ENCODE assay signal across 14 cellular contexts in the genomic region with DNA sequence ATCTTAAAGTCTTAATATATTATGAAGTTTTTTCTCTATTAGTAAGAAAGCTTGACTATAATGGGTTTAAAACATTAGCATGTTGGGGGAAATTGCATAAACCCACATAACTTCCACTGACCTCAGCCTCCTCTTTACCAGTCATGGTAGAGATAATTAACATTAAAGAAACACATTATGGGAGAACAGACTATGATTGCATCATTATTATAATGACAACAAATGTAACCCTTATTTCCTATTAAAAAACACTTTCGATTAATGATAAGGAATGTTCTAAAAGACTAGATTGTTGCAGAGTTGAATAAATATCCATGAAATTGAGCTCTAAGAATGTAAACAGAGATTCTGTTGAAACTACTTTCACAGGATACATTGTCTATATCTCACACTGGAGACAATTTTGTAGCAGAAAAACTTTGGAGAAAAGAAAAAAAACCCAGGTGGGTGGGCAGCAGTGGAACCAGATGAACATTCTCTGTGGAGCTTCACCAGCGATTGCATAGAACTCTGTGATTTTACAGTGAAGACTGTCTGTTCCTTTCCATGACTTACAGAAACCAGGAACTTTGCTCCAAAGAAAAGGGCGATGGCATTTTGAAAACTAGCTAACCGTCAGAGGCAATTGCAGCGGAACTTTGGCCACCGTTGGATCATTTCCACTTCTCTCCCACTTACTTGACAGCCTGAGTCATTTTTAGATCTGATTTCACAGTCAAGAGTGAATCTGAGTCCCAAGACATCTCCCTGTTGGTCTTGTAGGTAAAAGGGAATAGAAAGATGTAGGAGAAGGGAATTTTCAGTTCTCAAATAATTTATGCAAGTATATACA. TPM values are rescaled to one million over a fixed set of nuclear protein-coding genes. Genes with fewer than 3 reads are reported as not detected.
A peak's percentile ranks its signal among the peaks of the same experiment; 100 is the strongest.
DNase-seq lines count a peak whose midpoint lies in the region; ATAC-seq and TF ChIP-seq lines count a peak whose summit lies in the region.
"Had no signal": no experiment of that assay in that cellular context is flagged by ENCODE, and none has a peak within 500 bp of the region (broad histone marks: within the 10 kb centered on the region; RNA-seq: fewer than 3 reads in every experiment).

No MANE protein-coding gene starts in this region.

- no peaks in the 10 kb centered on the region for H3K4me1 Mint-ChIP-seq in activated naive CD4-positive, alpha-beta T cell treated with anti-CD3 and anti-CD28 coated beads for 36 hours (ENCODE audit: low read depth)

- no peaks in the 10 kb centered on the region for H3K9me3 Mint-ChIP-seq in activated naive CD4-positive, alpha-beta T cell treated with anti-CD3 and anti-CD28 coated beads for 36 hours
- H3K9me3 Mint-ChIP-seq: T-helper 2 cell treated with Interferon-gamma antibody and Interleukin-4, amounts not matched to agents 5 μg/mL and 100 μg/mL, for 36 hours had no signal

- TF ChIP-seq CTCF in WI38 (IDR thresholded peaks at IDR 0.05; ENCODE audit: low read depth, low read length) = no peak

- no peak overlapping the region for H3K27ac Mint-ChIP-seq in activated naive CD4-positive, alpha-beta T cell treated with anti-CD3 and anti-CD28 coated beads for 36 hours
- H3K27ac Mint-ChIP-seq: activated CD8-positive, alpha-beta memory T cell treated with anti-CD3 and anti-CD28 coated beads, Interleukin-2, amount 10 ng/mL, durations not matched to agents 7 days and 5 days; T-helper 2 cell treated with Interferon-gamma antibody and Interleukin-4, amounts not matched to agents 5 μg/mL and 100 μg/mL, for 36 hours had no signal

- no peak overlapping the region for H3K4me3 Mint-ChIP-seq in activated naive CD4-positive, alpha-beta T cell treated with anti-CD3 and anti-CD28 coated beads for 36 hours
- H3K4me3 Mint-ChIP-seq: activated CD8-positive, alpha-beta memory T cell treated with anti-CD3 and anti-CD28 coated beads, Interleukin-2, amount 10 ng/mL, durations not matched to agents 7 days and 5 days; nephron progenitor cell; T-helper 2 cell treated with Interferon-gamma antibody and Interleukin-4, amounts not matched to agents 5 μg/mL and 100 μg/mL, for 36 hours had no signal

- H3K27me3 Mint-ChIP-seq in activated naive CD4-positive, alpha-beta T cell treated with anti-CD3 and anti-CD28 coated beads for 36 hours (ENCODE audit: low read depth) = no peaks in the 10 kb centered on the region

- no peaks in the 10 kb centered on the region for H3K27me3 ChIP-seq in subcutaneous abdominal adipose tissue (ENCODE audit: control insufficient read depth in 5 of 5, insufficient read depth in 4 of 5, low read length in 5 of 5)

- peak overlapping the region; percentile 94 for H3K27ac ChIP-seq in subcutaneous abdominal adipose tissue (ENCODE audit: low read depth, low read length)

- no peak for ATAC-seq in GM19324 (IDR thresholded peaks at IDR 0.05; ENCODE audit: low FRiP score, unreplicated experiment)
- ATAC-seq: activated CD8-positive, alpha-beta memory T cell treated with anti-CD3 and anti-CD28 coated beads, Interleukin-2, amount 10 ng/mL, durations not matched to agents 7 days and 5 days; stimulated activated naive CD8-positive, alpha-beta T cell treated with anti-CD3 and anti-CD28 coated beads, Interleukin-15, Interleukin-2, amounts not matched to agents 100 U/mL and 50 U/mL, for 24 hours had no signal

- H3K36me3 ChIP-seq in subcutaneous abdominal adipose tissue (ENCODE audit: control insufficient read depth in 5 of 5, insufficient read depth in 5 of 5, low read length in 5 of 5) = no peaks in the 10 kb centered on the region

- peak overlapping the region; percentile 20 for H3K4me3 ChIP-seq in WI38 (ENCODE audit: low read depth, low read length)
- H3K4me3 ChIP-seq in subcutaneous abdominal adipose tissue (ENCODE audit: low read depth in 1 of 5, low read length in 5 of 5) = peak overlapping the region in 1 of 5 donors; percentile 22

- H3K9me3 ChIP-seq in subcutaneous abdominal adipose tissue (ENCODE audit: control insufficient read depth in 5 of 5, low read length in 5 of 5) = no peaks in the 10 kb centered on the region

- no peaks in the 10 kb centered on the region for H3K36me3 Mint-ChIP-seq in activated naive CD4-positive, alpha-beta T cell treated with anti-CD3 and anti-CD28 coated beads for 36 hours (ENCODE audit: low read depth)
- H3K36me3 Mint-ChIP-seq: activated CD8-positive, alpha-beta memory T cell treated with anti-CD3 and anti-CD28 coated beads, Interleukin-2, amount 10 ng/mL, durations not matched to agents 7 days and 5 days had no signal

- peak; percentile 78 for DNase-seq in M059J (ENCODE audit: low read depth)
- peak; percentile 48 for DNase-seq in kidney tubule cell (ENCODE audit: low spot score)
- DNase-seq in activated naive CD4-positive, alpha-beta T cell treated with anti-CD3 and anti-CD28 coated beads for 36 hours = no peak
- DNase-seq in NCI-H146 treated with DMSO at 0.1 percent for 48 hours (lab: John Stamatoyannopoulos, UW; ENCODE audit: unreplicated experiment) = no peak
- DNase-seq: activated CD8-positive, alpha-beta memory T cell treated with anti-CD3 and anti-CD28 coated beads, Interleukin-2, amount 10 ng/mL, durations not matched to agents 7 days and 5 days; effector memory CD4-positive, alpha-beta T cell; NCI-H1105 treated with DMSO at 0.1 percent for 48 hours; NCI-H82; nephron progenitor cell; stimulated activated naive CD8-positive, alpha-beta T cell treated with anti-CD3 and anti-CD28 coated beads, Interleukin-15, Interleukin-2, amounts not matched to agents 100 U/mL and 50 U/mL, for 24 hours had no signal

- CTCF ChIA-PET in activated naive CD4-positive, alpha-beta T cell treated with anti-CD3 and anti-CD28 coated beads for 36 hours (lab: Charles Lee) = interaction anchor here (0.7 to 1.1 kb wide), 2 partner anchors 14 to 103 kb away, joined by 3 to 4 read pairs; no protein-coding TSS in a partner anchor

- intact Hi-C loops in activated naive CD4-positive, alpha-beta T cell treated with anti-CD3 and anti-CD28 coated beads for 36 hours (cut with micrococcal nuclease) = no loop called here

- H3K9ac ChIP-seq in subcutaneous abdominal adipose tissue (ENCODE audit: low read length in 5 of 5) = peak overlapping the region in 2 of 5 donors; percentile 43 to 61

- H3K4me1 ChIP-seq in subcutaneous abdominal adipose tissue (ENCODE audit: control insufficient read depth in 5 of 5, insufficient read depth in 5 of 5, low read length in 5 of 5) = peaks cover 0 to 61% (median 40%) of the 10 kb centered on the region in 5 donors

RNA-seq across cellular contexts. Expression of a gene that starts 21.0 kb away (rescaled TPM):
- total RNA-seq in M059J (2014; rRNA removed; shearing (Covaris generic)) = 103 and 104 TPM in 2 replicates
- total RNA-seq in activated naive CD4-positive, alpha-beta T cell treated with anti-CD3 and anti-CD28 coated beads for 36 hours = 100 to 1,000 TPM; 108 to 111 TPM

RNA-seq across cellular contexts. Expression of a gene that starts 47.5 kb away (rescaled TPM):
- 25.6 and 31.6 TPM in 2 replicates for total RNA-seq in M059J (2014; rRNA removed; shearing (Covaris generic))
- 100 to 1,000 TPM; 119 to 126 TPM for total RNA-seq in activated naive CD4-positive, alpha-beta T cell treated with anti-CD3 and anti-CD28 coated beads for 36 hours

Comparison
In these comparisons a context has a peak if more than half of its experiments do, and no peak if none do; other contexts are left out.
1. DNase-seq: peak in M059J (single experiment) and kidney tubule cell (single experiment); none in activated naive CD4-positive, alpha-beta T cell treated with anti-CD3 and anti-CD28 coated beads for 36 hours (single experiment) and NCI-H146 treated with DMSO at 0.1 percent for 48 hours (single experiment).